ENCODE assay signal across 8 cellular contexts in genomic region chr9:105557804-105558610, GRCh38. TPM values are rescaled to one million over a fixed set of nuclear protein-coding genes. Genes with fewer than 3 reads are reported as not detected.
DNase-seq lines count a peak whose midpoint lies in the region; ATAC-seq and TF ChIP-seq lines count a peak whose summit lies in the region.

TSS of gene FKTN (plus strand) at chr9:105558131. CDS start at chr9:105575033, 16,902 bp downstream.

- peak within 1 kb of the TSS; percentile 63 for H3K27ac ChIP-seq in lower lobe of right lung

- DNase-seq in CD1c-positive myeloid dendritic cell (ENCODE audit: extremely low spot score) (peak; percentile 86), NCI-H774 (lab: John Stamatoyannopoulos, UW) (peak; percentile 73), ecto neural progenitor cell (ENCODE audit: low spot score) (peak; percentile 95), lower lobe of right lung (peak; percentile 92)
- peak; percentile 90 for DNase-seq in activated CD4-positive, alpha-beta memory T cell treated with anti-CD3 and anti-CD28 coated beads for 36 hours
- DNase-seq in stimulated activated CD4-positive, alpha-beta T cell treated with anti-CD3 and anti-CD28 coated beads, TNF-alpha, amount 100 ng/mL, for 24 hours (ENCODE audit: low read depth in 3 of 3), result peak; percentile 58 to 84 (median 71)

- peak within 1 kb of the TSS; percentile 52 for H3K27ac Mint-ChIP-seq in activated CD4-positive, alpha-beta memory T cell treated with anti-CD3 and anti-CD28 coated beads for 36 hours

- intact Hi-C loops in activated CD4-positive, alpha-beta memory T cell treated with anti-CD3 and anti-CD28 coated beads for 36 hours (cut with micrococcal nuclease), result loop anchor here (1.0 to 5.0 kb wide), 5 partner anchors 16 to 811 kb away; partner anchors contain the start of genes NIPSNAP3A and TMEM38B
- intact Hi-C loops in lower lobe of right lung (cut with DNase I), result no loop called here

- ATAC-seq in GM19351 (IDR thresholded peaks at IDR 0.05; ENCODE audit: unreplicated experiment) (peak; percentile 94), HG03520 (IDR thresholded peaks at IDR 0.05; ENCODE audit: unreplicated experiment) (peak; percentile 96), lower lobe of right lung (peak; percentile 99 to 100)

- TF ChIP-seq CTCF in lower lobe of right lung (IDR thresholded peaks at IDR 0.05), result no peak

- H3K4me1 ChIP-seq in lower lobe of right lung, result peaks cover 7% of the 10 kb centered on the region

- peak within 1 kb of the TSS; percentile 94 for H3K4me3 Mint-ChIP-seq in activated CD4-positive, alpha-beta memory T cell treated with anti-CD3 and anti-CD28 coated beads for 36 hours

- H3K27me3 ChIP-seq in lower lobe of right lung (ENCODE audit: low read depth), result no peaks in the 10 kb centered on the region

- POLR2A ChIA-PET in activated CD4-positive, alpha-beta memory T cell treated with anti-CD3 and anti-CD28 coated beads for 36 hours (lab: Charles Lee), result interaction anchor here (0.6 kb wide), 2 partner anchors 97 to 1615 kb away, joined by 3 to 7 read pairs; no protein-coding TSS in a partner anchor

- CTCF ChIA-PET in activated CD4-positive, alpha-beta memory T cell treated with anti-CD3 and anti-CD28 coated beads for 36 hours (lab: Charles Lee), result no interaction called here

- H3K36me3 Mint-ChIP-seq in activated CD4-positive, alpha-beta memory T cell treated with anti-CD3 and anti-CD28 coated beads for 36 hours, result peaks cover 24% of the 10 kb centered on the region

- no peaks in the 10 kb centered on the region for H3K9me3 ChIP-seq in lower lobe of right lung

- peaks cover 21% of the 10 kb centered on the region for H3K4me1 Mint-ChIP-seq in activated CD4-positive, alpha-beta memory T cell treated with anti-CD3 and anti-CD28 coated beads for 36 hours (ENCODE audit: low read depth)

- H3K27me3 Mint-ChIP-seq in activated CD4-positive, alpha-beta memory T cell treated with anti-CD3 and anti-CD28 coated beads for 36 hours, result no peaks in the 10 kb centered on the region

- H3K36me3 ChIP-seq in lower lobe of right lung, result no peaks in the 10 kb centered on the region

- H3K4me3 ChIP-seq in lower lobe of right lung, result peak within 1 kb of the TSS; percentile 97

- peaks cover 12% of the 10 kb centered on the region for H3K9me3 Mint-ChIP-seq in activated CD4-positive, alpha-beta memory T cell treated with anti-CD3 and anti-CD28 coated beads for 36 hours

RNA-seq across cellular contexts. Expression of gene FKTN, which starts in this region (rescaled TPM):
- 10 to 100 TPM; 15.8 to 16.8 TPM for total RNA-seq in activated CD4-positive, alpha-beta memory T cell treated with anti-CD3 and anti-CD28 coated beads for 36 hours
- 14.6 TPM for total RNA-seq in lower lobe of right lung

Comparison
In these comparisons a context has a peak if more than half of its experiments do, and no peak if none do; other contexts are left out.
1. Peak in every context shown above with its lines: DNase-seq, ATAC-seq, H3K4me3 ChIP-seq and H3K27ac ChIP-seq.